In genomic region chr1:9823943-9824701, GRCh38 we compare ENCODE assay signal across 1 cellular context.
TF ChIP-seq lines count a peak whose summit lies in the region.

Gene CLSTN1 (minus strand): TSS chr1:9823965. CDS start chr1:9823733, 232 bp downstream.

TF ChIP-seq in IMR-90, 13 proteins besides CTCF, POLR2A, EP300 and RAD21:
- TF ChIP-seq FOS (IDR thresholded peaks at IDR 0.05; ENCODE audit: low read depth, low read length) (peak; percentile 43; the same call in 1 of the 2 replicates), MAZ (IDR thresholded peaks at IDR 0.05; ENCODE audit: borderline replicate concordance, low read depth, low read length) (peak; percentile 90; the same call in 1 of the 2 replicates), SMC3 (IDR thresholded peaks at IDR 0.05; ENCODE audit: low read depth, low read length) (no peak)
